8 cellular contexts compared by ENCODE assay signal in genomic region chr1:236282159-236282716, GRCh38. TPM values are rescaled to one million over a fixed set of nuclear protein-coding genes. Genes with fewer than 3 reads are reported as not detected.
DNase-seq lines count a peak whose midpoint lies in the region; ATAC-seq and TF ChIP-seq lines count a peak whose summit lies in the region.

No MANE protein-coding gene starts in this region.

- H3K36me3 ChIP-seq in heart right ventricle = no peaks in the 10 kb centered on the region
- no peaks in the 10 kb centered on the region for H3K36me3 ChIP-seq in skeletal muscle tissue (ENCODE audit: control insufficient read depth in 3 of 3, insufficient read depth in 3 of 3, low read length in 3 of 3)

- peak overlapping the region; percentile 86 for H3K27ac Mint-ChIP-seq in activated CD4-positive, alpha-beta T cell treated with anti-CD3 and anti-CD28 coated beads, Interleukin-2, amount 10 ng/mL, durations not matched to agents 7 days and 5 days

- intact Hi-C loops in heart right ventricle (cut with DNase I) = loop anchor here in 6 of 10 donors (5.0 to 10.0 kb wide), 6 partner anchors 137 to 513 kb away; partner anchors contain the start of genes MTR (in 3 of the 6), GPR137B (in 2 of the 6) and LGALS8 (in 1 of the 6)
- intact Hi-C loops in Right ventricle myocardium superior (cut with DNase I) = loop anchor here (5.0 kb wide), 1 partner anchor 175 kb away; no protein-coding TSS in a partner anchor

- H3K36me3 Mint-ChIP-seq in activated CD4-positive, alpha-beta T cell treated with anti-CD3 and anti-CD28 coated beads, Interleukin-2, amount 10 ng/mL, durations not matched to agents 7 days and 5 days (ENCODE audit: low read depth) = peaks cover 2% of the 10 kb centered on the region

- no peak for DNase-seq in heart right ventricle
- no peak for DNase-seq in Right ventricle myocardium superior
- peak; percentile 39 for DNase-seq in activated CD4-positive, alpha-beta T cell treated with anti-CD3 and anti-CD28 coated beads, Interleukin-2, amount 10 ng/mL, durations not matched to agents 7 days and 5 days
- no peak for DNase-seq in fibroblast of pulmonary artery (ENCODE audit: low read depth)
- DNase-seq in GM19240 (ENCODE audit: insufficient read length, low spot score) = no peak
- DNase-seq in dedifferentiated amniotic fluid mesenchymal stem cell (ENCODE audit: extremely low spot score) = no peak

- POLR2A ChIA-PET in activated CD4-positive, alpha-beta T cell treated with anti-CD3 and anti-CD28 coated beads, Interleukin-2, amount 10 ng/mL, durations not matched to agents 7 days and 5 days (lab: Charles Lee) = interaction anchor here (0.6 kb wide), 1 partner anchor 17 kb away, joined by 8 read pairs; no protein-coding TSS in a partner anchor

- H3K9me3 ChIP-seq in heart right ventricle = no peaks in the 10 kb centered on the region
- no peaks in the 10 kb centered on the region for H3K9me3 ChIP-seq in skeletal muscle tissue (ENCODE audit: control insufficient read depth in 3 of 3, low read length in 3 of 3)

- peak overlapping the region; percentile 69 to 99 (median 94) for H3K4me3 ChIP-seq in heart right ventricle
- H3K4me3 ChIP-seq in fibroblast of pulmonary artery (replicated peaks; ENCODE audit: low read depth, low read length) = peak overlapping the region; percentile 81
- H3K4me3 ChIP-seq in skeletal muscle tissue (ENCODE audit: low read length in 3 of 3) = peak overlapping the region; percentile 88 to 93 (median 90)

- peaks cover 0 to 28% (median 13%) of the 10 kb centered on the region in 9 donors for H3K4me1 ChIP-seq in heart right ventricle
- H3K4me1 ChIP-seq in skeletal muscle tissue (ENCODE audit: control insufficient read depth in 3 of 3, insufficient read depth in 3 of 3, low read length in 3 of 3) = peaks cover 11 to 18% (median 13%) of the 10 kb centered on the region in 3 donors

- TF ChIP-seq CTCF in heart right ventricle (IDR thresholded peaks at IDR 0.05) (no peak), fibroblast of pulmonary artery (IDR thresholded peaks at IDR 0.05; ENCODE audit: low read length, missing control alignments) (no peak)

- H3K27me3 ChIP-seq in heart right ventricle (peaks cover 0 to 10% (median 0%) of the 10 kb centered on the region in 7 donors), skeletal muscle tissue (ENCODE audit: control insufficient read depth in 3 of 3, insufficient read depth in 3 of 3, low read length in 3 of 3) (peaks cover 0 to 8% (median 5%) of the 10 kb centered on the region in 3 donors)

- H3K27ac ChIP-seq in heart right ventricle = peak overlapping the region in 6 of 10 donors; percentile 77 to 90 (median 88)
- peak overlapping the region; percentile 41 for H3K27ac ChIP-seq in skeletal muscle tissue (ENCODE audit: low read depth, low read length)

- H3K27me3 Mint-ChIP-seq in activated CD4-positive, alpha-beta T cell treated with anti-CD3 and anti-CD28 coated beads, Interleukin-2, amount 10 ng/mL, durations not matched to agents 7 days and 5 days = no peaks in the 10 kb centered on the region

- CTCF ChIA-PET in activated CD4-positive, alpha-beta T cell treated with anti-CD3 and anti-CD28 coated beads, Interleukin-2, amount 10 ng/mL, durations not matched to agents 7 days and 5 days (lab: Charles Lee) = interaction anchor here (0.7 to 1.3 kb wide), 3 partner anchors 47 to 503 kb away, joined by 3 to 4 read pairs (median 4); no protein-coding TSS in a partner anchor

- H3K9ac ChIP-seq in skeletal muscle tissue (ENCODE audit: low read depth in 1 of 3, low read length in 3 of 3) = peak overlapping the region; percentile 76 to 81 (median 79)

- H3K9me3 Mint-ChIP-seq in activated CD4-positive, alpha-beta T cell treated with anti-CD3 and anti-CD28 coated beads, Interleukin-2, amount 10 ng/mL, durations not matched to agents 7 days and 5 days = no peaks in the 10 kb centered on the region

- H3K4me3 Mint-ChIP-seq in activated CD4-positive, alpha-beta T cell treated with anti-CD3 and anti-CD28 coated beads, Interleukin-2, amount 10 ng/mL, durations not matched to agents 7 days and 5 days = peak overlapping the region; percentile 84

- H3K4me1 Mint-ChIP-seq in activated CD4-positive, alpha-beta T cell treated with anti-CD3 and anti-CD28 coated beads, Interleukin-2, amount 10 ng/mL, durations not matched to agents 7 days and 5 days = peaks cover 40% of the 10 kb centered on the region

- ATAC-seq in heart right ventricle (peak in 2 of 8 donors; percentile 2 to 3), Right ventricle myocardium superior (ENCODE audit: poor library complexity) (no peak), HG03196 (IDR thresholded peaks at IDR 0.05; ENCODE audit: unreplicated experiment) (peak; percentile 5)

- WGBS in heart right ventricle, 2 donors = 4% methylated on average over 33 to 34 of the region's 34 CpGs

RNA-seq across cellular contexts. Expression of gene ERO1B, which starts 0.5 kb away (rescaled TPM):
- total RNA-seq in heart right ventricle = 1 to 10 TPM; 4.0 to 7.0 (median 5.6) TPM
- polyA plus RNA-seq in heart right ventricle = 1 to 10 TPM; 5.5 to 6.8 TPM
- total RNA-seq in Right ventricle myocardium superior = 5.0 TPM
- total RNA-seq in activated CD4-positive, alpha-beta T cell treated with anti-CD3 and anti-CD28 coated beads, Interleukin-2, amount 10 ng/mL, durations not matched to agents 7 days and 5 days = 1 to 10 TPM; 2.5 to 2.6 TPM
- 4.2 TPM for total RNA-seq in skeletal muscle tissue
